11 cellular contexts compared by ENCODE assay signal in genomic region chr3:16067837-16068471, GRCh38.
DNase-seq lines count a peak whose midpoint lies in the region; ATAC-seq and TF ChIP-seq lines count a peak whose summit lies in the region.
"Had no signal": no experiment of that assay in that cellular context is flagged by ENCODE, and none has a peak within 500 bp of the region (broad histone marks: within the 10 kb centered on the region; RNA-seq: fewer than 3 reads in every experiment).

No MANE protein-coding gene starts in this region.

- no peaks in the 10 kb centered on the region for H3K27me3 ChIP-seq in breast epithelium
- H3K27me3 ChIP-seq in heart left ventricle: no peaks in the 10 kb centered on the region

- H3K4me3 Mint-ChIP-seq in Calu3 (ENCODE audit: low read depth, unreplicated experiment) (no peak overlapping the region), nephron (no peak overlapping the region)

- ATAC-seq in GM19467 (IDR thresholded peaks at IDR 0.05; ENCODE audit: unreplicated experiment): no peak
- ATAC-seq in heart left ventricle: no peak
- ATAC-seq: mucosa of descending colon had no signal

- H3K27me3 Mint-ChIP-seq in Calu3 (ENCODE audit: unreplicated experiment) (no peaks in the 10 kb centered on the region), nephron (ENCODE audit: low read depth) (peaks cover 4% of the 10 kb centered on the region)

- H3K9me3 Mint-ChIP-seq in Calu3 (ENCODE audit: low read depth, unreplicated experiment) (peaks cover 3% of the 10 kb centered on the region), nephron (no peaks in the 10 kb centered on the region)

- DNase-seq in Calu3 (no peak), NCI-H69 (lab: John Stamatoyannopoulos, UW) (peak; percentile 1), breast epithelium (ENCODE audit: low spot score in 2 of 2) (no peak), NCI-H1048 (lab: John Stamatoyannopoulos, UW) (no peak), GF-D8 (lab: John Stamatoyannopoulos, UW) (no peak), heart left ventricle (no peak)
- DNase-seq: cortex of kidney, Kasumi-1, mucosa of descending colon had no signal

- no peak for TF ChIP-seq POLR2A in breast epithelium (IDR thresholded peaks at IDR 0.05)
- TF ChIP-seq POLR2A in heart left ventricle (IDR thresholded peaks at IDR 0.05): no peak

- H3K4me1 Mint-ChIP-seq in Calu3 (ENCODE audit: low read depth, unreplicated experiment): peaks cover 43% of the 10 kb centered on the region
- H3K4me1 Mint-ChIP-seq in nephron: peaks cover 20% of the 10 kb centered on the region

- H3K4me1 ChIP-seq in breast epithelium (peaks cover 0 to 5% of the 10 kb centered on the region in 2 donors), heart left ventricle (peaks cover 0 to 23% (median 7%) of the 10 kb centered on the region in 12 donors)

- TF ChIP-seq CTCF in Calu3 (IDR thresholded peaks at IDR 0.05; ENCODE audit: unreplicated experiment): no peak
- no peak for TF ChIP-seq CTCF in breast epithelium (IDR thresholded peaks at IDR 0.05)
- no peak for TF ChIP-seq CTCF in nephron (IDR thresholded peaks at IDR 0.05; ENCODE audit: unreplicated experiment in 3 of 3)
- TF ChIP-seq CTCF in heart left ventricle (IDR thresholded peaks at IDR 0.05): no peak

- H3K27ac ChIP-seq in breast epithelium (peak overlapping the region; percentile 46 to 62), heart left ventricle (no peak overlapping the region)

- H3K36me3 Mint-ChIP-seq in Calu3 (ENCODE audit: insufficient read depth, unreplicated experiment) (peaks cover 9% of the 10 kb centered on the region), nephron (ENCODE audit: low read depth) (no peaks in the 10 kb centered on the region)

- 86 to 96% (median 92%) methylated on average over 2 of the region's 2 CpGs for WGBS in heart left ventricle, 4 donors

- H3K4me3 ChIP-seq in breast epithelium (no peak overlapping the region), heart left ventricle (no peak overlapping the region)
- H3K4me3 ChIP-seq: mucosa of descending colon had no signal

- H3K27ac Mint-ChIP-seq in Calu3 (ENCODE audit: unreplicated experiment) (peak overlapping the region; percentile 44), nephron (peak overlapping the region; percentile 37 to 83 (median 45))

- intact Hi-C loops in Calu3 (cut with micrococcal nuclease; ENCODE audit: unreplicated experiment) (no loop called here), breast epithelium (cut with DNase I; ENCODE audit: low total_unique reads) (no loop called here), heart left ventricle (cut with DNase I) (no loop called here)

- no TSS peak for BruUV-seq in Calu3 (replicated peaks; lab: Mats Ljungman, UMichigan)

- CTCF ChIA-PET in Calu3 (lab: Charles Lee): interaction anchor here (1.9 kb wide), 1 partner anchor 22 kb away, joined by 4 read pairs; no protein-coding TSS in a partner anchor

- H3K9me3 ChIP-seq in breast epithelium: no peaks in the 10 kb centered on the region
- H3K9me3 ChIP-seq in heart left ventricle: no peaks in the 10 kb centered on the region
- H3K9me3 ChIP-seq: mucosa of descending colon had no signal

- H3K36me3 ChIP-seq in breast epithelium (no peaks in the 10 kb centered on the region), heart left ventricle (no peaks in the 10 kb centered on the region)

Comparison
In these comparisons a context has a peak if more than half of its experiments do, and no peak if none do; other contexts are left out.
1. H3K27ac ChIP-seq: peak in breast epithelium (2 of 2); none in heart left ventricle (0 of 12).